In the genomic region with DNA sequence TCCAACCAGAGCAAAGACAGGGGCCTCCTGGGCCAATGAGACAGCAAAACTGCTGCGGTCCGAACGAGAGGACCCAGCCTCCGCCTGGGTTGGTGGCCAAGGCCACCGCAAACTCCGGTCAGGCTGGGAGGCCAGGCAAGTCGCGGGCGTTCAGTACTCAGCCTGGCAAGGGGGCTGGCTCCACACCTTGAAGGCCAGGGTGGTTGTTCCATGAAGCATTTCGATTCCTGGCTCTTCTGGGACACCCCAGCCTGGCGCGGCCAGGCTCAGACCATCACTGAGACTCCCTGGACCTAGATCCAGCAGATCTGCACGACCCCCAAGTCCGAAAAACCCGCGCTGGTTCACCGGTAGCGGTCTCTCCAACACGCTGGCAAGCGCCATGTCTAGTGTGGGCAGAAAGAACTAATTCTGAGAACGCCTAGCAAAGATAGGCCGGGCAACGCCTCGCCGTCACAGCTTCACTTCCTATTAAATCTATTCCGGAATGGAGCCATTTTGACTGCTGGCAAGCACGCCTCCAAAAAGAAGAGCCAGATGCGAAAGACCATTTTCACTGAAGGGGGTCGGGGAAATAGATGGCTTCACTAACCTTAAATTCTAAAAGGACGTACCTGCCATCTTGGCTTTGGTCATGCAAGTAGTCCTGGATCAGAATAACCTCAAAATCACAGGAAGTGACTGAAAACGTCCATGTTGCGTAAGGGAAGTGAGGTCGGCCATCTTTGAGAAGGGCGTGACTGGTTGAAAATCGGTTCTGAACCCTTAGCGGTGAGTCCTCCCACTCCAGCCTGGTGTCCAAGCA, we compare ENCODE assay signal across 2 cellular contexts.
A peak's percentile ranks its signal among the peaks of the same experiment; 100 is the strongest.
TF ChIP-seq lines count a peak whose summit lies in the region.

A gene (minus strand): TSS at position 403 of the 805 bp plus-strand sequence. CDS start 19 bp downstream, at position 384.

TF ChIP-seq in WTC11, 78 proteins besides CTCF, POLR2A, EP300 and RAD21 (continued from another document):
- TF ChIP-seq KAT7 (CRISPR knock-in tag; IDR thresholded peaks at IDR 0.05; ENCODE audit: borderline replicate concordance) (no peak), RELA (CRISPR knock-in tag; IDR thresholded peaks at IDR 0.05; ENCODE audit: borderline replicate concordance) (no peak), TEAD1 (CRISPR knock-in tag; IDR thresholded peaks at IDR 0.05) (0 out of 2 replicates have a peak, but pooled peaks have one; percentile 51), NFE2L1 (CRISPR knock-in tag; IDR thresholded peaks at IDR 0.05) (peak; percentile 94; the same call in 1 of the 2 replicates), ZBTB21 (CRISPR knock-in tag; IDR thresholded peaks at IDR 0.05; ENCODE audit: borderline replicate concordance) (no peak), ZNF232 (CRISPR knock-in tag; IDR thresholded peaks at IDR 0.05) (0 out of 2 replicates have a peak, but pooled peaks have one; percentile 9), ZNF671 (CRISPR knock-in tag; IDR thresholded peaks at IDR 0.05) (no peak), CREM (CRISPR knock-in tag; IDR thresholded peaks at IDR 0.05) (0 out of 2 replicates have a peak, but pooled peaks have one; percentile 34), MYBL2 (CRISPR knock-in tag; IDR thresholded peaks at IDR 0.05) (peak; percentile 43; the same call in 1 of the 2 replicates), GABPB1 (CRISPR knock-in tag; IDR thresholded peaks at IDR 0.05) (peak; percentile 78)
- TF ChIP-seq, protein P1, sequence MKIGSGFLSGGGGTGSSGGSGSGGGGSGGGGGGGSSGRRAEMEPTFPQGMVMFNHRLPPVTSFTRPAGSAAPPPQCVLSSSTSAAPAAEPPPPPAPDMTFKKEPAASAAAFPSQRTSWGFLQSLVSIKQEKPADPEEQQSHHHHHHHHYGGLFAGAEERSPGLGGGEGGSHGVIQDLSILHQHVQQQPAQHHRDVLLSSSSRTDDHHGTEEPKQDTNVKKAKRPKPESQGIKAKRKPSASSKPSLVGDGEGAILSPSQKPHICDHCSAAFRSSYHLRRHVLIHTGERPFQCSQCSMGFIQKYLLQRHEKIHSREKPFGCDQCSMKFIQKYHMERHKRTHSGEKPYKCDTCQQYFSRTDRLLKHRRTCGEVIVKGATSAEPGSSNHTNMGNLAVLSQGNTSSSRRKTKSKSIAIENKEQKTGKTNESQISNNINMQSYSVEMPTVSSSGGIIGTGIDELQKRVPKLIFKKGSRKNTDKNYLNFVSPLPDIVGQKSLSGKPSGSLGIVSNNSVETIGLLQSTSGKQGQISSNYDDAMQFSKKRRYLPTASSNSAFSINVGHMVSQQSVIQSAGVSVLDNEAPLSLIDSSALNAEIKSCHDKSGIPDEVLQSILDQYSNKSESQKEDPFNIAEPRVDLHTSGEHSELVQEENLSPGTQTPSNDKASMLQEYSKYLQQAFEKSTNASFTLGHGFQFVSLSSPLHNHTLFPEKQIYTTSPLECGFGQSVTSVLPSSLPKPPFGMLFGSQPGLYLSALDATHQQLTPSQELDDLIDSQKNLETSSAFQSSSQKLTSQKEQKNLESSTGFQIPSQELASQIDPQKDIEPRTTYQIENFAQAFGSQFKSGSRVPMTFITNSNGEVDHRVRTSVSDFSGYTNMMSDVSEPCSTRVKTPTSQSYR (CRISPR knock-in tag; IDR thresholded peaks at IDR 0.05) = no peak
- TF ChIP-seq, protein P2, sequence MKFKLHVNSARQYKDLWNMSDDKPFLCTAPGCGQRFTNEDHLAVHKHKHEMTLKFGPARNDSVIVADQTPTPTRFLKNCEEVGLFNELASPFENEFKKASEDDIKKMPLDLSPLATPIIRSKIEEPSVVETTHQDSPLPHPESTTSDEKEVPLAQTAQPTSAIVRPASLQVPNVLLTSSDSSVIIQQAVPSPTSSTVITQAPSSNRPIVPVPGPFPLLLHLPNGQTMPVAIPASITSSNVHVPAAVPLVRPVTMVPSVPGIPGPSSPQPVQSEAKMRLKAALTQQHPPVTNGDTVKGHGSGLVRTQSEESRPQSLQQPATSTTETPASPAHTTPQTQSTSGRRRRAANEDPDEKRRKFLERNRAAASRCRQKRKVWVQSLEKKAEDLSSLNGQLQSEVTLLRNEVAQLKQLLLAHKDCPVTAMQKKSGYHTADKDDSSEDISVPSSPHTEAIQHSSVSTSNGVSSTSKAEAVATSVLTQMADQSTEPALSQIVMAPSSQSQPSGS (CRISPR knock-in tag; IDR thresholded peaks at IDR 0.05; ENCODE audit: borderline replicate concordance, low read depth) = no peak
- TF ChIP-seq, protein P3, sequence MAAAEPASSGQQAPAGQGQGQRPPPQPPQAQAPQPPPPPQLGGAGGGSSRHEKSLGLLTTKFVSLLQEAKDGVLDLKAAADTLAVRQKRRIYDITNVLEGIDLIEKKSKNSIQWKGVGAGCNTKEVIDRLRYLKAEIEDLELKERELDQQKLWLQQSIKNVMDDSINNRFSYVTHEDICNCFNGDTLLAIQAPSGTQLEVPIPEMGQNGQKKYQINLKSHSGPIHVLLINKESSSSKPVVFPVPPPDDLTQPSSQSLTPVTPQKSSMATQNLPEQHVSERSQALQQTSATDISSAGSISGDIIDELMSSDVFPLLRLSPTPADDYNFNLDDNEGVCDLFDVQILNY (CRISPR knock-in tag; IDR thresholded peaks at IDR 0.05) = peak; percentile 18; the same call in 1 of the 2 replicates

TF ChIP-seq in HepG2, 621 proteins besides CTCF, POLR2A, EP300 and RAD21 (continued from another document and continues in another):
- TF ChIP-seq, protein P4, sequence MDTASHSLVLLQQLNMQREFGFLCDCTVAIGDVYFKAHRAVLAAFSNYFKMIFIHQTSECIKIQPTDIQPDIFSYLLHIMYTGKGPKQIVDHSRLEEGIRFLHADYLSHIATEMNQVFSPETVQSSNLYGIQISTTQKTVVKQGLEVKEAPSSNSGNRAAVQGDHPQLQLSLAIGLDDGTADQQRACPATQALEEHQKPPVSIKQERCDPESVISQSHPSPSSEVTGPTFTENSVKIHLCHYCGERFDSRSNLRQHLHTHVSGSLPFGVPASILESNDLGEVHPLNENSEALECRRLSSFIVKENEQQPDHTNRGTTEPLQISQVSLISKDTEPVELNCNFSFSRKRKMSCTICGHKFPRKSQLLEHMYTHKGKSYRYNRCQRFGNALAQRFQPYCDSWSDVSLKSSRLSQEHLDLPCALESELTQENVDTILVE (CRISPR knock-in tag; IDR thresholded peaks at IDR 0.05) = peak; percentile 77
- TF ChIP-seq THYN1 (CRISPR knock-in tag; IDR thresholded peaks at IDR 0.05; ENCODE audit: borderline replicate concordance, low read depth) (peak; percentile 94; the same call in 1 of the 2 replicates), SIN3A (IDR thresholded peaks at IDR 0.05; ENCODE audit: borderline replicate concordance, low read depth, low read length) (peak; percentile 29; the same call in 1 of the 2 replicates), SALL1 (CRISPR knock-in tag; IDR thresholded peaks at IDR 0.05) (peak; percentile 93), KLF6 (CRISPR knock-in tag; IDR thresholded peaks at IDR 0.05) (peak; percentile 98), SAP130 (CRISPR knock-in tag; IDR thresholded peaks at IDR 0.05; ENCODE audit: low read depth) (peak; percentile 96), MTA3 (CRISPR knock-in tag; IDR thresholded peaks at IDR 0.05) (no peak; the same call in 1 of the 2 replicates), NR2F2 (IDR thresholded peaks at IDR 0.05; ENCODE audit: borderline replicate concordance, low read depth) (peak; percentile 48; the same call in 1 of the 2 replicates), ZNF773 (CRISPR knock-in tag; IDR thresholded peaks at IDR 0.05; ENCODE audit: borderline replicate concordance) (no peak; the same call in 1 of the 2 replicates), NPAS2 (CRISPR knock-in tag; IDR thresholded peaks at IDR 0.05; ENCODE audit: borderline replicate concordance) (no peak), SIN3B (IDR thresholded peaks at IDR 0.05; ENCODE audit: low read length) (peak; percentile 82), PLRG1 (conservative IDR thresholded peaks at IDR 0.05) (no peak), TEAD2 (CRISPR knock-in tag; IDR thresholded peaks at IDR 0.05) (no peak), MAZ (IDR thresholded peaks at IDR 0.05; ENCODE audit: borderline replicate concordance, low read depth, low read length) (no peak; the same call in 1 of the 2 replicates), MAZ (CRISPR knock-in tag; IDR thresholded peaks at IDR 0.05; ENCODE audit: low read depth) (peak; percentile 80), PCBP1 (IDR thresholded peaks at IDR 0.05; ENCODE audit: borderline replicate concordance, low read depth, low read length) (0 out of 2 replicates have a peak, but pooled peaks have one; percentile 75), SUZ12 (IDR thresholded peaks at IDR 0.05; ENCODE audit: low read depth, low read length) (no peak), SOX6 (IDR thresholded peaks at IDR 0.05) (no peak), SOX6 (CRISPR knock-in tag; IDR thresholded peaks at IDR 0.05) (peak; percentile 81), ZNF441 (CRISPR knock-in tag; IDR thresholded peaks at IDR 0.05; ENCODE audit: borderline replicate concordance) (peak; percentile 70; the same call in 1 of the 2 replicates), KMT2B (CRISPR knock-in tag; IDR thresholded peaks at IDR 0.05) (peak; percentile 89), ZNF160 (CRISPR knock-in tag; IDR thresholded peaks at IDR 0.05) (peak; percentile 92), HMG20B (CRISPR knock-in tag; conservative IDR thresholded peaks at IDR 0.05) (peak; percentile 87; the same call in 1 of the 2 replicates), RXRB (CRISPR knock-in tag; IDR thresholded peaks at IDR 0.05; ENCODE audit: borderline replicate concordance) (peak; percentile 69), DNMT1 (CRISPR knock-in tag; IDR thresholded peaks at IDR 0.05) (peak; percentile 63; the same call in 1 of the 2 replicates), PHF21A (CRISPR knock-in tag; IDR thresholded peaks at IDR 0.05) (peak; percentile 98), FOXO1 (CRISPR knock-in tag; IDR thresholded peaks at IDR 0.05) (peak; percentile 65), ZBTB3 (CRISPR knock-in tag; IDR thresholded peaks at IDR 0.05; ENCODE audit: borderline replicate concordance, low read depth) (no peak), PRMT3 (CRISPR knock-in tag; IDR thresholded peaks at IDR 0.05; ENCODE audit: borderline replicate concordance, low read depth) (no peak), ZNF143 (CRISPR knock-in tag; IDR thresholded peaks at IDR 0.05) (peak; percentile 77), RORA (CRISPR knock-in tag; IDR thresholded peaks at IDR 0.05) (no peak; the same call in 1 of the 2 replicates), SATB2 (CRISPR knock-in tag; IDR thresholded peaks at IDR 0.05) (peak; percentile 54), KLF16 (CRISPR knock-in tag; IDR thresholded peaks at IDR 0.05) (peak; percentile 91 to 98; a peak in 2 of 4 replicates), ZNF550 (CRISPR knock-in tag; IDR thresholded peaks at IDR 0.05; ENCODE audit: borderline replicate concordance) (peak; percentile 79; the same call in 1 of the 2 replicates)
- TF ChIP-seq, protein P5, sequence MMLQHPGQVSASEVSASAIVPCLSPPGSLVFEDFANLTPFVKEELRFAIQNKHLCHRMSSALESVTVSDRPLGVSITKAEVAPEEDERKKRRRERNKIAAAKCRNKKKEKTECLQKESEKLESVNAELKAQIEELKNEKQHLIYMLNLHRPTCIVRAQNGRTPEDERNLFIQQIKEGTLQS (CRISPR knock-in tag; IDR thresholded peaks at IDR 0.05) = peak; percentile 14; the same call in 1 of the 2 replicates
- TF ChIP-seq, protein P6, sequence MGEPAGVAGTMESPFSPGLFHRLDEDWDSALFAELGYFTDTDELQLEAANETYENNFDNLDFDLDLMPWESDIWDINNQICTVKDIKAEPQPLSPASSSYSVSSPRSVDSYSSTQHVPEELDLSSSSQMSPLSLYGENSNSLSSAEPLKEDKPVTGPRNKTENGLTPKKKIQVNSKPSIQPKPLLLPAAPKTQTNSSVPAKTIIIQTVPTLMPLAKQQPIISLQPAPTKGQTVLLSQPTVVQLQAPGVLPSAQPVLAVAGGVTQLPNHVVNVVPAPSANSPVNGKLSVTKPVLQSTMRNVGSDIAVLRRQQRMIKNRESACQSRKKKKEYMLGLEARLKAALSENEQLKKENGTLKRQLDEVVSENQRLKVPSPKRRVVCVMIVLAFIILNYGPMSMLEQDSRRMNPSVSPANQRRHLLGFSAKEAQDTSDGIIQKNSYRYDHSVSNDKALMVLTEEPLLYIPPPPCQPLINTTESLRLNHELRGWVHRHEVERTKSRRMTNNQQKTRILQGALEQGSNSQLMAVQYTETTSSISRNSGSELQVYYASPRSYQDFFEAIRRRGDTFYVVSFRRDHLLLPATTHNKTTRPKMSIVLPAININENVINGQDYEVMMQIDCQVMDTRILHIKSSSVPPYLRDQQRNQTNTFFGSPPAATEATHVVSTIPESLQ (CRISPR knock-in tag; conservative IDR thresholded peaks at IDR 0.05) = peak; percentile 88; the same call in 1 of the 2 replicates
- TF ChIP-seq, protein P7, sequence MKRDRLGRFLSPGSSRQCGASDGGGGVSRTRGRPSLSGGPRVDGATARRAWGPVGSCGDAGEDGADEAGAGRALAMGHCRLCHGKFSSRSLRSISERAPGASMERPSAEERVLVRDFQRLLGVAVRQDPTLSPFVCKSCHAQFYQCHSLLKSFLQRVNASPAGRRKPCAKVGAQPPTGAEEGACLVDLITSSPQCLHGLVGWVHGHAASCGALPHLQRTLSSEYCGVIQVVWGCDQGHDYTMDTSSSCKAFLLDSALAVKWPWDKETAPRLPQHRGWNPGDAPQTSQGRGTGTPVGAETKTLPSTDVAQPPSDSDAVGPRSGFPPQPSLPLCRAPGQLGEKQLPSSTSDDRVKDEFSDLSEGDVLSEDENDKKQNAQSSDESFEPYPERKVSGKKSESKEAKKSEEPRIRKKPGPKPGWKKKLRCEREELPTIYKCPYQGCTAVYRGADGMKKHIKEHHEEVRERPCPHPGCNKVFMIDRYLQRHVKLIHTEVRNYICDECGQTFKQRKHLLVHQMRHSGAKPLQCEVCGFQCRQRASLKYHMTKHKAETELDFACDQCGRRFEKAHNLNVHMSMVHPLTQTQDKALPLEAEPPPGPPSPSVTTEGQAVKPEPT (CRISPR knock-in tag; IDR thresholded peaks at IDR 0.05; ENCODE audit: low read depth) = peak; percentile 96; the same call in 1 of the 2 replicates
- TF ChIP-seq, protein P8, sequence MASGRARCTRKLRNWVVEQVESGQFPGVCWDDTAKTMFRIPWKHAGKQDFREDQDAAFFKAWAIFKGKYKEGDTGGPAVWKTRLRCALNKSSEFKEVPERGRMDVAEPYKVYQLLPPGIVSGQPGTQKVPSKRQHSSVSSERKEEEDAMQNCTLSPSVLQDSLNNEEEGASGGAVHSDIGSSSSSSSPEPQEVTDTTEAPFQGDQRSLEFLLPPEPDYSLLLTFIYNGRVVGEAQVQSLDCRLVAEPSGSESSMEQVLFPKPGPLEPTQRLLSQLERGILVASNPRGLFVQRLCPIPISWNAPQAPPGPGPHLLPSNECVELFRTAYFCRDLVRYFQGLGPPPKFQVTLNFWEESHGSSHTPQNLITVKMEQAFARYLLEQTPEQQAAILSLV (CRISPR knock-in tag; IDR thresholded peaks at IDR 0.05; ENCODE audit: borderline replicate concordance) = peak; percentile 97; the same call in 1 of the 2 replicates
- TF ChIP-seq, protein P9, sequence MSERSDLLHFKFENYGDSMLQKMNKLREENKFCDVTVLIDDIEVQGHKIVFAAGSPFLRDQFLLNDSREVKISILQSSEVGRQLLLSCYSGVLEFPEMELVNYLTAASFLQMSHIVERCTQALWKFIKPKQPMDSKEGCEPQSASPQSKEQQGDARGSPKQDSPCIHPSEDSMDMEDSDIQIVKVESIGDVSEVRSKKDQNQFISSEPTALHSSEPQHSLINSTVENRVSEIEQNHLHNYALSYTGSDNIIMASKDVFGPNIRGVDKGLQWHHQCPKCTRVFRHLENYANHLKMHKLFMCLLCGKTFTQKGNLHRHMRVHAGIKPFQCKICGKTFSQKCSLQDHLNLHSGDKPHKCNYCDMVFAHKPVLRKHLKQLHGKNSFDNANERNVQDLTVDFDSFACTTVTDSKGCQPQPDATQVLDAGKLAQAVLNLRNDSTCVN (CRISPR knock-in tag; IDR thresholded peaks at IDR 0.05; ENCODE audit: borderline replicate concordance) = 0 out of 2 replicates have a peak, but pooled peaks have one; percentile 22
